1 cellular context compared by ENCODE assay signal in genomic region chr1:167524651-167525050, GRCh38.
TF ChIP-seq lines count a peak whose summit lies in the region.

No MANE protein-coding gene starts in this region.

TF ChIP-seq in K562, 482 proteins besides CTCF, POLR2A, EP300 and RAD21 (continued from another document and continues in another):
- no peak for TF ChIP-seq FOXO4 (CRISPR knock-in tag; IDR thresholded peaks at IDR 0.05)
- TF ChIP-seq PHB (CRISPR knock-in tag; IDR thresholded peaks at IDR 0.05), result no peak
- 0 out of 4 replicates have a peak, but pooled peaks of 1 of the 2 experiments have one; percentile 30 for TF ChIP-seq UBTF (IDR thresholded peaks at IDR 0.05; ENCODE audit: borderline replicate concordance in 1 of 2, low read depth in 2 of 2, low read length in 2 of 2)
- TF ChIP-seq RBM25 (IDR thresholded peaks at IDR 0.05; ENCODE audit: low read depth, low read length, severe bottlenecking), result no peak
- TF ChIP-seq PKNOX1 (IDR thresholded peaks at IDR 0.05), result peak; percentile 65
- TF ChIP-seq HDAC3 (IDR thresholded peaks at IDR 0.05; ENCODE audit: borderline replicate concordance, partially characterized antibody), result no peak
- no peak for TF ChIP-seq CTCFL (IDR thresholded peaks at IDR 0.05; ENCODE audit: borderline replicate concordance, insufficient read depth, low read depth, low read length, poor library complexity, severe bottlenecking)
- TF ChIP-seq FOXA1 (IDR thresholded peaks at IDR 0.05; ENCODE audit: borderline replicate concordance), result 0 out of 2 replicates have a peak, but pooled peaks have one; percentile 14
- no peak for TF ChIP-seq ZNF699 (CRISPR knock-in tag; IDR thresholded peaks at IDR 0.05; ENCODE audit: insufficient replicate concordance)
- TF ChIP-seq SIRT6 (IDR thresholded peaks at IDR 0.05; ENCODE audit: low read depth, low read length), result no peak
- TF ChIP-seq ZNF133 (CRISPR knock-in tag; IDR thresholded peaks at IDR 0.05), result no peak
- peak; percentile 53; the same call in 1 of the 2 replicates for TF ChIP-seq SOX6 (IDR thresholded peaks at IDR 0.05)
- peak in 1 of 2 experiments; percentile 53; a peak in 1 of 4 replicates for TF ChIP-seq SIN3A (IDR thresholded peaks at IDR 0.05; ENCODE audit: borderline replicate concordance in 2 of 2, control insufficient read depth in 1 of 2, low read depth in 2 of 2, low read length in 2 of 2)
- no peak for TF ChIP-seq SP2 (IDR thresholded peaks at IDR 0.05; ENCODE audit: extremely low read depth, low read depth, low read length, poor library complexity, severe bottlenecking)
- no peak for TF ChIP-seq SREBF2 (CRISPR knock-in tag; IDR thresholded peaks at IDR 0.05)
- no peak for TF ChIP-seq TAF15 (IDR thresholded peaks at IDR 0.05; ENCODE audit: low read depth, low read length)
- no peak for TF ChIP-seq NUFIP1 (IDR thresholded peaks at IDR 0.05; ENCODE audit: partially characterized antibody)
- no peak for TF ChIP-seq ZNF830 (CRISPR knock-in tag; IDR thresholded peaks at IDR 0.05)
- TF ChIP-seq NR4A1 (CRISPR knock-in tag; IDR thresholded peaks at IDR 0.05), result no peak
- TF ChIP-seq NR4A1 (tag; IDR thresholded peaks at IDR 0.05), result peak; percentile 70; the same call in 1 of the 2 replicates
- peak; percentile 97 for TF ChIP-seq TFAP4 (CRISPR knock-in tag; IDR thresholded peaks at IDR 0.05; ENCODE audit: borderline replicate concordance)
- 0 out of 2 replicates have a peak, but pooled peaks have one; percentile 41 for TF ChIP-seq ZNF175 (CRISPR knock-in tag; IDR thresholded peaks at IDR 0.05; ENCODE audit: low read depth)
- TF ChIP-seq ZFP1 (CRISPR knock-in tag; IDR thresholded peaks at IDR 0.05), result no peak
- no peak for TF ChIP-seq FUS (optimal IDR thresholded peaks at IDR 0.05; ENCODE audit: low read depth, low read length)
- TF ChIP-seq ZNF239 (CRISPR knock-in tag; IDR thresholded peaks at IDR 0.05), result no peak
- no peak for TF ChIP-seq ZNF212 (CRISPR knock-in tag; IDR thresholded peaks at IDR 0.05)
- peak; percentile 90 for TF ChIP-seq ATF4 (CRISPR knock-in tag; IDR thresholded peaks at IDR 0.05)
- TF ChIP-seq ARHGAP35 (IDR thresholded peaks at IDR 0.05; ENCODE audit: partially characterized antibody), result no peak
- peak; percentile 18 to 23; a peak in 1 of 4 replicates for TF ChIP-seq FOXK2 (conservative IDR thresholded peaks at IDR 0.05 in 1 of 2, IDR thresholded peaks at IDR 0.05 in 1 of 2; ENCODE audit: low read depth in 2 of 2)
- peak; percentile 88 for TF ChIP-seq CEBPG (CRISPR knock-in tag; IDR thresholded peaks at IDR 0.05)
- peak; percentile 80 to 93 for TF ChIP-seq CEBPG (tag; conservative IDR thresholded peaks at IDR 0.05 in 1 of 2, IDR thresholded peaks at IDR 0.05 in 1 of 2)
- TF ChIP-seq NONO (IDR thresholded peaks at IDR 0.05; ENCODE audit: low read depth in 2 of 2, low read length in 1 of 2), result no peak
- TF ChIP-seq DACH1 (IDR thresholded peaks at IDR 0.05; ENCODE audit: partially characterized antibody), result peak; percentile 41
- no peak for TF ChIP-seq PRDM10 (IDR thresholded peaks at IDR 0.05; ENCODE audit: partially characterized antibody)
- TF ChIP-seq HNRNPH1 (optimal IDR thresholded peaks at IDR 0.05; ENCODE audit: low read depth, low read length), result no peak
- no peak for TF ChIP-seq TAL1 (IDR thresholded peaks at IDR 0.05)
- TF ChIP-seq FOXA3 (CRISPR knock-in tag; conservative IDR thresholded peaks at IDR 0.05 in 1 of 2, IDR thresholded peaks at IDR 0.05 in 1 of 2), result peak; percentile 97 to 98
- TF ChIP-seq ZNF318 (IDR thresholded peaks at IDR 0.05; ENCODE audit: borderline replicate concordance in 1 of 2, low read depth in 1 of 2), result peak in 1 of 2 experiments; percentile 97; a peak in 2 of 4 replicates
- no peak for TF ChIP-seq ILF3 (IDR thresholded peaks at IDR 0.05; ENCODE audit: borderline replicate concordance)
- 0 out of 2 replicates have a peak, but pooled peaks have one; percentile 25 for TF ChIP-seq ESRRA (IDR thresholded peaks at IDR 0.05; ENCODE audit: borderline replicate concordance, low read depth)
